ENCODE assay signal across 14 cellular contexts in genomic region chr17:69430488-69430887, GRCh38. TPM values are rescaled to one million over a fixed set of nuclear protein-coding genes. Genes with fewer than 3 reads are reported as not detected.
DNase-seq lines count a peak whose midpoint lies in the region; ATAC-seq and TF ChIP-seq lines count a peak whose summit lies in the region.
"Had no signal": no experiment of that assay in that cellular context is flagged by ENCODE, and none has a peak within 500 bp of the region (broad histone marks: within the 10 kb centered on the region; RNA-seq: fewer than 3 reads in every experiment).

No MANE protein-coding gene starts in this region.

- no peak overlapping the region for H2AFZ ChIP-seq in Karpas-422 (ENCODE audit: low read length)

- peak; percentile 7 for ATAC-seq in Right ventricle myocardium superior (ENCODE audit: poor library complexity)
- ATAC-seq: Panc1 had no signal

- H3K36me3 ChIP-seq in right atrium auricular region (no peaks in the 10 kb centered on the region), Karpas-422 (ENCODE audit: insufficient read depth, low read length) (no peaks in the 10 kb centered on the region)

- H3K27me3 ChIP-seq in right atrium auricular region = no peaks in the 10 kb centered on the region
- no peaks in the 10 kb centered on the region for H3K27me3 ChIP-seq in Karpas-422 (ENCODE audit: low read length)

- H4K20me1 ChIP-seq in Karpas-422 (ENCODE audit: insufficient read depth, low read depth, low read length) = no peaks in the 10 kb centered on the region

- no peak for TF ChIP-seq CTCF in right atrium auricular region (IDR thresholded peaks at IDR 0.05)
- TF ChIP-seq CTCF in endothelial cell (IDR thresholded peaks at IDR 0.05; ENCODE audit: unreplicated experiment) = no peak

- no peak overlapping the region for H3K9ac ChIP-seq in Karpas-422 (ENCODE audit: low read length)

- H3K9me2 ChIP-seq in Karpas-422 (replicated peaks; ENCODE audit: insufficient read depth, low read length) = no peaks in the 10 kb centered on the region

- peaks cover 17% of the 10 kb centered on the region for H3K79me2 ChIP-seq in Karpas-422 (ENCODE audit: low read length)

- H3K4me2 ChIP-seq in Karpas-422 (ENCODE audit: low read depth, low read length, poor library complexity, severe bottlenecking) = peak overlapping the region; percentile 29

- H3K27ac ChIP-seq in right atrium auricular region = no peak overlapping the region
- peak overlapping the region; percentile 69 for H3K27ac ChIP-seq in Karpas-422 (ENCODE audit: low read length)

- peak overlapping the region; percentile 39 for H3K27ac Mint-ChIP-seq in endothelial cell (ENCODE audit: unreplicated experiment)

- intact Hi-C loops in Right ventricle myocardium superior (cut with DNase I) = no loop called here

- H3K4me1 ChIP-seq in right atrium auricular region (peaks cover 0 to 6% of the 10 kb centered on the region in 2 donors), Karpas-422 (ENCODE audit: low read length) (peaks cover 85% of the 10 kb centered on the region)

- H3K9me3 Mint-ChIP-seq in endothelial cell (ENCODE audit: unreplicated experiment) = no peaks in the 10 kb centered on the region

- peaks cover 50% of the 10 kb centered on the region for H3K4me1 Mint-ChIP-seq in endothelial cell (ENCODE audit: unreplicated experiment)

- H3K9me3 ChIP-seq in right atrium auricular region (no peaks in the 10 kb centered on the region), Karpas-422 (ENCODE audit: low read length) (no peaks in the 10 kb centered on the region)

- H3K4me3 Mint-ChIP-seq in endothelial cell (ENCODE audit: unreplicated experiment) = no peak overlapping the region
- H3K4me3 Mint-ChIP-seq: CD4-positive, CD25-positive, alpha-beta regulatory T cell had no signal

- H3K27me3 Mint-ChIP-seq in endothelial cell (ENCODE audit: unreplicated experiment) = no peaks in the 10 kb centered on the region
- H3K27me3 Mint-ChIP-seq: CD4-positive, CD25-positive, alpha-beta regulatory T cell had no signal

- H3K36me3 Mint-ChIP-seq in endothelial cell (ENCODE audit: low read depth, unreplicated experiment) = peaks cover 5% of the 10 kb centered on the region

- DNase-seq in Right ventricle myocardium superior (no peak), right atrium auricular region (ENCODE audit: low spot score) (no peak), Karpas-422 (no peak), endothelial cell (ENCODE audit: low spot score) (no peak), ureter (ENCODE audit: low spot score) (peak; percentile 54), inferior parietal cortex (ENCODE audit: extremely low spot score) (no peak), NCI-H2029 (lab: John Stamatoyannopoulos, UW) (no peak)
- no peak for DNase-seq in activated CD8-positive, alpha-beta memory T cell treated with anti-CD3 and anti-CD28 coated beads for 24 hours
- DNase-seq: activated CD8-positive, alpha-beta memory T cell treated with anti-CD3 and anti-CD28 coated beads, Interleukin-2, amount 50 U/mL, for 4 hours; foreskin fibroblast; KG1; stimulated activated naive CD4-positive, alpha-beta T cell had no signal

- H3K4me3 ChIP-seq in right atrium auricular region (no peak overlapping the region), Karpas-422 (ENCODE audit: low read length) (no peak overlapping the region)

RNA-seq across cellular contexts. Expression of gene MAP2K6, which starts 16.0 kb away (rescaled TPM):
- total RNA-seq in Right ventricle myocardium superior (2.8 TPM), right atrium auricular region (1 to 10 TPM in 1 of 2 donors, under 1 TPM in 1; 0.90 to 5.3 TPM), endothelial cell (ENCODE audit: unreplicated experiment) (30.5 TPM), ureter (10.6 TPM)
- total RNA-seq in Karpas-422 (2014; rRNA removed; shearing (Covaris generic); ENCODE audit: low replicate concordance) = 95.6 and 106 TPM in 2 replicates
